In genomic region chr4:142883433-142883832, GRCh38 we compare ENCODE assay signal across 10 cellular contexts. TPM values are rescaled to one million over a fixed set of nuclear protein-coding genes. Genes with fewer than 3 reads are reported as not detected.
DNase-seq lines count a peak whose midpoint lies in the region; ATAC-seq and TF ChIP-seq lines count a peak whose summit lies in the region.
"Had no signal": no experiment of that assay in that cellular context is flagged by ENCODE, and none has a peak within 500 bp of the region (broad histone marks: within the 10 kb centered on the region; RNA-seq: fewer than 3 reads in every experiment).

No MANE protein-coding gene starts in this region.

- no peak overlapping the region for H3K27ac Mint-ChIP-seq in activated naive CD8-positive, alpha-beta T cell treated with anti-CD3 and anti-CD28 coated beads for 36 hours

- H3K36me3 Mint-ChIP-seq in activated naive CD8-positive, alpha-beta T cell treated with anti-CD3 and anti-CD28 coated beads for 36 hours: no peaks in the 10 kb centered on the region

- H3K4me2 ChIP-seq in OCI-LY1 (ENCODE audit: low read length) (no peak overlapping the region), fibroblast of lung (ENCODE audit: extremely low read depth, insufficient read depth, low read length) (no peak overlapping the region)

- H3K4me3 ChIP-seq in cardiac muscle cell (no peak overlapping the region), right cardiac atrium (ENCODE audit: low read length) (no peak overlapping the region), OCI-LY1 (ENCODE audit: low read depth, low read length, poor library complexity, severe bottlenecking) (no peak overlapping the region), fibroblast of lung (replicated peaks in 1 of 4; ENCODE audit: control extremely low read depth in 1 of 4, insufficient read depth in 1 of 4, low read depth in 3 of 4, low read length in 4 of 4) (no peak overlapping the region), tibial nerve (no peak overlapping the region)
- H3K4me3 ChIP-seq: MG63 had no signal

- ATAC-seq in right cardiac atrium (no peak), HG02642 (IDR thresholded peaks at IDR 0.05; ENCODE audit: poor library complexity, unreplicated experiment) (no peak)

- DNase-seq in cardiac muscle cell (ENCODE audit: low read depth in 1 of 2, low spot score in 1 of 2): peak; percentile 6 to 38
- no peak for DNase-seq in right cardiac atrium
- DNase-seq in fibroblast of lung (ENCODE audit: low read depth in 2 of 2): peak; percentile 2 to 28
- no peak for DNase-seq in tibial nerve (ENCODE audit: low spot score in 2 of 2)
- DNase-seq in activated naive CD8-positive, alpha-beta T cell treated with anti-CD3 and anti-CD28 coated beads for 36 hours: no peak
- DNase-seq in activated gamma-delta T cell (lab: John Stamatoyannopoulos, UW): no peak
- DNase-seq: MG63, retina had no signal

- H4K20me1 ChIP-seq in OCI-LY1 (ENCODE audit: insufficient read depth, low read length) (no peaks in the 10 kb centered on the region), fibroblast of lung (ENCODE audit: control insufficient read depth, extremely low read depth, insufficient read depth, low read length) (no peaks in the 10 kb centered on the region)

- H3K27me3 ChIP-seq in cardiac muscle cell (no peaks in the 10 kb centered on the region), right cardiac atrium (ENCODE audit: control insufficient read depth, insufficient read depth) (no peaks in the 10 kb centered on the region), OCI-LY1 (ENCODE audit: insufficient read depth, low read length) (no peaks in the 10 kb centered on the region), fibroblast of lung (ENCODE audit: control insufficient read depth, insufficient read depth, low read length) (no peaks in the 10 kb centered on the region), tibial nerve (no peaks in the 10 kb centered on the region)
- H3K27me3 ChIP-seq: MG63 had no signal

- H2AFZ ChIP-seq in OCI-LY1 (ENCODE audit: low read length): no peak overlapping the region
- H2AFZ ChIP-seq in fibroblast of lung (ENCODE audit: low read length): no peak overlapping the region

- no peak overlapping the region for H3K27ac ChIP-seq in cardiac muscle cell
- H3K27ac ChIP-seq in right cardiac atrium (ENCODE audit: low read length): no peak overlapping the region
- H3K27ac ChIP-seq in OCI-LY1 (ENCODE audit: low read depth, low read length, poor library complexity, severe bottlenecking): no peak overlapping the region
- H3K27ac ChIP-seq in fibroblast of lung (ENCODE audit: insufficient read depth, low read length): no peak overlapping the region
- H3K27ac ChIP-seq in tibial nerve: no peak overlapping the region

- H3F3A ChIP-seq in OCI-LY1 (ENCODE audit: insufficient read depth, low read length): no peaks in the 10 kb centered on the region

- H3K4me1 ChIP-seq in cardiac muscle cell (ENCODE audit: low read depth) (no peaks in the 10 kb centered on the region), right cardiac atrium (ENCODE audit: control insufficient read depth, insufficient read depth, low read length) (no peaks in the 10 kb centered on the region), OCI-LY1 (ENCODE audit: insufficient read depth, low read length, severe bottlenecking) (no peaks in the 10 kb centered on the region), fibroblast of lung (ENCODE audit: control insufficient read depth, extremely low read depth, insufficient read depth, low read length) (no peaks in the 10 kb centered on the region), tibial nerve (no peaks in the 10 kb centered on the region)

- no peak for TF ChIP-seq POLR2A in tibial nerve (IDR thresholded peaks at IDR 0.05)

- H3K4me1 Mint-ChIP-seq in activated naive CD8-positive, alpha-beta T cell treated with anti-CD3 and anti-CD28 coated beads for 36 hours: no peaks in the 10 kb centered on the region

- H3K79me2 ChIP-seq in OCI-LY1 (ENCODE audit: insufficient read depth, low read length) (no peaks in the 10 kb centered on the region), fibroblast of lung (ENCODE audit: control insufficient read depth, insufficient read depth, low read length) (no peaks in the 10 kb centered on the region)

- intact Hi-C loops in right cardiac atrium (cut with DNase I): loop anchor here in 1 of 4 donors (5.0 kb wide), 1 partner anchor 144 kb away; no protein-coding TSS in a partner anchor

- H3K9me3 ChIP-seq in cardiac muscle cell (ENCODE audit: low read depth): no peaks in the 10 kb centered on the region
- H3K9me3 ChIP-seq in right cardiac atrium (ENCODE audit: control insufficient read depth, low read length): no peaks in the 10 kb centered on the region
- no peaks in the 10 kb centered on the region for H3K9me3 ChIP-seq in OCI-LY1 (ENCODE audit: low read length)
- H3K9me3 ChIP-seq in fibroblast of lung (ENCODE audit: control insufficient read depth, insufficient read depth, low read depth, low read length): no peaks in the 10 kb centered on the region
- H3K9me3 ChIP-seq in tibial nerve: no peaks in the 10 kb centered on the region
- H3K9me3 ChIP-seq: MG63 had no signal

- TF ChIP-seq EP300 in tibial nerve (IDR thresholded peaks at IDR 0.05): no peak

- 26% methylated on average over 2 of the region's 2 CpGs for WGBS in right cardiac atrium
- 27 to 37% methylated on average over 2 of the region's 2 CpGs for WGBS in tibial nerve, 2 donors

- H3K9me2 ChIP-seq in OCI-LY1 (ENCODE audit: low read depth, low read length): no peaks in the 10 kb centered on the region

- TF ChIP-seq CTCF in cardiac muscle cell (IDR thresholded peaks at IDR 0.05; ENCODE audit: low read depth, low read length): peak; percentile 15
- TF ChIP-seq CTCF in OCI-LY1 (IDR thresholded peaks at IDR 0.05; ENCODE audit: low read length): peak; percentile 44; the same call in 1 of the 2 replicates
- peak in 1 of 2 donors; percentile 41 for TF ChIP-seq CTCF in fibroblast of lung (conservative IDR thresholded peaks at IDR 0.05 in 1 of 2, IDR thresholded peaks at IDR 0.05 in 1 of 2; ENCODE audit: low read depth in 1 of 2, low read length in 2 of 2)
- peak in 4 of 5 experiments; percentile 9 to 25 (median 12) for TF ChIP-seq CTCF in tibial nerve (IDR thresholded peaks at IDR 0.05)

- no peaks in the 10 kb centered on the region for H3K27me3 Mint-ChIP-seq in activated naive CD8-positive, alpha-beta T cell treated with anti-CD3 and anti-CD28 coated beads for 36 hours

- no peak overlapping the region for H3K4me3 Mint-ChIP-seq in activated naive CD8-positive, alpha-beta T cell treated with anti-CD3 and anti-CD28 coated beads for 36 hours

- H3K36me3 ChIP-seq in cardiac muscle cell (no peaks in the 10 kb centered on the region), OCI-LY1 (ENCODE audit: insufficient read depth, low read length) (no peaks in the 10 kb centered on the region), fibroblast of lung (ENCODE audit: control insufficient read depth, insufficient read depth, low read length) (no peaks in the 10 kb centered on the region), tibial nerve (no peaks in the 10 kb centered on the region)
- H3K36me3 ChIP-seq: MG63 had no signal

- H3K9me3 Mint-ChIP-seq in activated naive CD8-positive, alpha-beta T cell treated with anti-CD3 and anti-CD28 coated beads for 36 hours: no peaks in the 10 kb centered on the region

- no peak overlapping the region for H3K9ac ChIP-seq in OCI-LY1 (ENCODE audit: low read length)
- no peak overlapping the region for H3K9ac ChIP-seq in fibroblast of lung (ENCODE audit: insufficient read depth, low read length)

RNA-seq across cellular contexts. Expression of gene INPP4B, which starts 37.3 kb away (rescaled TPM):
- total RNA-seq in cardiac muscle cell (5.5 and 6.3 TPM in 2 replicates), right cardiac atrium (10 to 100 TPM in 1 of 4 donors, 1 to 10 TPM in 3; 5.4 to 13.2 (median 7.8) TPM), fibroblast of lung (9.2 and 19.7 TPM in 2 replicates), tibial nerve (10 to 100 TPM; 16.3 to 32.4 (median 24.8) TPM)
- polyA plus RNA-seq in cardiac muscle cell (4.2 and 4.6 TPM in 2 replicates), right cardiac atrium (2.9 TPM), fibroblast of lung (6.8 and 22.2 TPM in 2 replicates)
- polyA plus RNA-seq in fibroblast of lung (2012): 4.1 and 12.9 TPM in 2 replicates
- polyA minus RNA-seq in fibroblast of lung (ENCODE audit: low replicate concordance): 5.3 and 18.8 TPM in 2 replicates
- 10 to 100 TPM; 45.7 to 46.3 TPM for total RNA-seq in activated naive CD8-positive, alpha-beta T cell treated with anti-CD3 and anti-CD28 coated beads for 36 hours

Comparison
In these comparisons a context has a peak if more than half of its experiments do, and no peak if none do; other contexts are left out.
1. DNase-seq: peak in cardiac muscle cell (2 of 2) and fibroblast of lung (2 of 2); none in right cardiac atrium (0 of 3), tibial nerve (0 of 2), activated naive CD8-positive, alpha-beta T cell treated with anti-CD3 and anti-CD28 coated beads for 36 hours (single experiment) and activated gamma-delta T cell (single experiment).